17 cellular contexts compared by ENCODE assay signal in genomic region chr20:25280574-25281535, GRCh38.
DNase-seq lines count a peak whose midpoint lies in the region; ATAC-seq and TF ChIP-seq lines count a peak whose summit lies in the region.
"Had no signal": no experiment of that assay in that cellular context is flagged by ENCODE, and none has a peak within 500 bp of the region (broad histone marks: within the 10 kb centered on the region; RNA-seq: fewer than 3 reads in every experiment).

No MANE protein-coding gene starts in this region.

- H3K27ac Mint-ChIP-seq in central memory CD8-positive, alpha-beta T cell (ENCODE audit: low read depth), result peak overlapping the region; percentile 73
- no peak overlapping the region for H3K27ac Mint-ChIP-seq in memory B cell

- peaks cover 20% of the 10 kb centered on the region for H3K36me3 Mint-ChIP-seq in central memory CD8-positive, alpha-beta T cell (ENCODE audit: insufficient read depth)
- H3K36me3 Mint-ChIP-seq in memory B cell, result peaks cover 27% of the 10 kb centered on the region

- peaks cover 92 to 100% (median 97%) of the 10 kb centered on the region in 3 donors for H3K36me3 ChIP-seq in tibial artery

- no peak overlapping the region for H3K27ac ChIP-seq in tibial artery
- H3K27ac ChIP-seq: A549, thoracic aorta had no signal

- no peak overlapping the region for H3K4me3 Mint-ChIP-seq in central memory CD8-positive, alpha-beta T cell
- peak overlapping the region; percentile 5 for H3K4me3 Mint-ChIP-seq in memory B cell

- TF ChIP-seq CTCF in tibial artery (IDR thresholded peaks at IDR 0.05), result no peak

- no peak for ATAC-seq in central memory CD8-positive, alpha-beta T cell (replicated peaks; ENCODE audit: extremely low read depth, poor library complexity, severe bottlenecking)
- ATAC-seq in memory B cell (ENCODE audit: low read depth), result no peak
- no peak for ATAC-seq in GM21576 (IDR thresholded peaks at IDR 0.05; ENCODE audit: unreplicated experiment)
- ATAC-seq: naive thymus-derived CD8-positive, alpha-beta T cell; SK-N-SH treated with all-trans-retinoic acid at 6 μM for 48 hours had no signal

- DNase-seq in activated effector memory CD4-positive, alpha-beta T cell treated with anti-CD3 and anti-CD28 coated beads, Interleukin-2, amount 50 U/mL, for 16 hours, result peak; percentile 61
- no peak for DNase-seq in activated effector memory CD4-positive, alpha-beta T cell treated with Interleukin-2 at 50 U/mL for 16 hours
- no peak for DNase-seq in central memory CD8-positive, alpha-beta T cell (ENCODE audit: low spot score in 2 of 2)
- DNase-seq in memory B cell (ENCODE audit: low spot score in 2 of 2) (no peak), tibial artery (peak; percentile 19 to 57), DMS 273 (lab: John Stamatoyannopoulos, UW; ENCODE audit: unreplicated experiment) (no peak), NCI-H510A treated with DMSO at 0.1 percent for 48 hours (lab: John Stamatoyannopoulos, UW) (no peak)
- DNase-seq: anterior cingulate cortex, DMS 273 treated with DMSO at 0.1 percent for 48 hours, KG1, NCI-H187 treated with DMSO at 0.1 percent for 48 hours, small intestine had no signal

- no peaks in the 10 kb centered on the region for H3K27me3 ChIP-seq in tibial artery

- H3K4me3 ChIP-seq in tibial artery, result no peak overlapping the region
- H3K4me3 ChIP-seq: A549, thoracic aorta had no signal

- peaks cover 3% of the 10 kb centered on the region for H3K4me1 Mint-ChIP-seq in central memory CD8-positive, alpha-beta T cell
- H3K4me1 Mint-ChIP-seq in memory B cell, result peaks cover 15% of the 10 kb centered on the region

- intact Hi-C loops in tibial artery (cut with DNase I; ENCODE audit: low total_unique reads), result no loop called here

- H3K27me3 Mint-ChIP-seq in central memory CD8-positive, alpha-beta T cell, result no peaks in the 10 kb centered on the region
- no peaks in the 10 kb centered on the region for H3K27me3 Mint-ChIP-seq in memory B cell
- H3K27me3 Mint-ChIP-seq: naive thymus-derived CD8-positive, alpha-beta T cell had no signal

- no peaks in the 10 kb centered on the region for H3K9me3 ChIP-seq in tibial artery
- H3K9me3 ChIP-seq: A549, thoracic aorta had no signal

- no peaks in the 10 kb centered on the region for H3K9me3 Mint-ChIP-seq in central memory CD8-positive, alpha-beta T cell
- no peaks in the 10 kb centered on the region for H3K9me3 Mint-ChIP-seq in memory B cell
- H3K9me3 Mint-ChIP-seq: naive thymus-derived CD8-positive, alpha-beta T cell had no signal

- H3K4me1 ChIP-seq in tibial artery, result peaks cover 0 to 10% (median 0%) of the 10 kb centered on the region in 4 donors
- H3K4me1 ChIP-seq: A549 had no signal

Comparison
In these comparisons a context has a peak if more than half of its experiments do, and no peak if none do; other contexts are left out.
1. DNase-seq: peak in activated effector memory CD4-positive, alpha-beta T cell treated with anti-CD3 and anti-CD28 coated beads, Interleukin-2, amount 50 U/mL, for 16 hours (single experiment) and tibial artery (2 of 2); none in activated effector memory CD4-positive, alpha-beta T cell treated with Interleukin-2 at 50 U/mL for 16 hours (single experiment), central memory CD8-positive, alpha-beta T cell (0 of 2), memory B cell (0 of 2), DMS 273 (single experiment) and NCI-H510A treated with DMSO at 0.1 percent for 48 hours (single experiment).